In genomic region chr2:66236067-66236705, GRCh38 we compare ENCODE assay signal across 20 cellular contexts.
"Had no signal": no experiment of that assay in that cellular context is flagged by ENCODE, and none has a peak within 500 bp of the region (broad histone marks: within the 10 kb centered on the region; RNA-seq: fewer than 3 reads in every experiment).

No MANE protein-coding gene starts in this region.

- H3K4me3 Mint-ChIP-seq: activated CD4-positive, alpha-beta memory T cell treated with anti-CD3 and anti-CD28 coated beads for 36 hours; activated naive CD8-positive, alpha-beta T cell treated with anti-CD3 and anti-CD28 coated beads for 36 hours; effector memory CD8-positive, alpha-beta T cell; memory B cell; naive B cell; neural progenitor cell; stimulated activated memory B cell treated with anti-CD40 and anti-IgM and Interleukin-4, amounts not matched to agents 10 μg/mL and 1 μg/mL and 100 μg/mL, for 72 hours had no signal

- H3K9me3 ChIP-seq: mucosa of descending colon, spleen, testis had no signal

- H3K27me3 ChIP-seq: cardiac muscle cell, neural progenitor cell, spleen, testis had no signal

- H3K27me3 Mint-ChIP-seq: activated CD4-positive, alpha-beta memory T cell treated with anti-CD3 and anti-CD28 coated beads for 36 hours; activated naive CD8-positive, alpha-beta T cell treated with anti-CD3 and anti-CD28 coated beads for 36 hours; effector memory CD8-positive, alpha-beta T cell; stimulated activated memory B cell treated with anti-CD40 and anti-IgM and Interleukin-4, amounts not matched to agents 10 μg/mL and 1 μg/mL and 100 μg/mL, for 72 hours had no signal

- H3K27ac Mint-ChIP-seq: activated CD4-positive, alpha-beta memory T cell treated with anti-CD3 and anti-CD28 coated beads for 36 hours; activated naive CD8-positive, alpha-beta T cell treated with anti-CD3 and anti-CD28 coated beads for 36 hours; effector memory CD8-positive, alpha-beta T cell; memory B cell; naive B cell; neural progenitor cell; stimulated activated memory B cell treated with anti-CD40 and anti-IgM and Interleukin-4, amounts not matched to agents 10 μg/mL and 1 μg/mL and 100 μg/mL, for 72 hours had no signal

- H3K4me1 ChIP-seq: spleen, testis had no signal

- H2AFZ ChIP-seq: neural progenitor cell had no signal

- ATAC-seq: effector memory CD8-positive, alpha-beta T cell; mucosa of descending colon; stimulated activated memory B cell treated with anti-CD40 and anti-IgM and Interleukin-4, amounts not matched to agents 10 μg/mL and 1 μg/mL and 100 μg/mL, for 72 hours had no signal

- H3K4me1 Mint-ChIP-seq: activated naive CD8-positive, alpha-beta T cell treated with anti-CD3 and anti-CD28 coated beads for 36 hours; memory B cell; naive B cell; stimulated activated memory B cell treated with anti-CD40 and anti-IgM and Interleukin-4, amounts not matched to agents 10 μg/mL and 1 μg/mL and 100 μg/mL, for 72 hours had no signal

- H3K27ac ChIP-seq: neural progenitor cell, spleen, testis had no signal

- DNase-seq: activated CD4-positive, alpha-beta memory T cell treated with anti-CD3 and anti-CD28 coated beads for 36 hours; activated CD4-positive, alpha-beta T cell treated with anti-CD3 and anti-CD28 coated beads for 4 hours; activated naive CD8-positive, alpha-beta T cell treated with anti-CD3 and anti-CD28 coated beads for 36 hours; activated T-cell treated with anti-CD3 and anti-CD28 coated beads for 4 hours; amniotic stem cell; dermis blood vessel endothelial cell; effector memory CD8-positive, alpha-beta T cell; foreskin fibroblast; glutamatergic neuron; mucosa of descending colon; naive B cell; spleen; stimulated activated CD4-positive, alpha-beta T cell treated with anti-CD3 and anti-CD28 coated beads, Interleukin-4, amount 100 ng/mL, for 4 hours; SW 1271; T-helper 2 cell; testis had no signal

- H3K4me2 ChIP-seq: neural progenitor cell had no signal

- H3K9me3 Mint-ChIP-seq: activated CD4-positive, alpha-beta memory T cell treated with anti-CD3 and anti-CD28 coated beads for 36 hours; activated naive CD8-positive, alpha-beta T cell treated with anti-CD3 and anti-CD28 coated beads for 36 hours; memory B cell; neural progenitor cell; stimulated activated memory B cell treated with anti-CD40 and anti-IgM and Interleukin-4, amounts not matched to agents 10 μg/mL and 1 μg/mL and 100 μg/mL, for 72 hours had no signal

- H3K4me3 ChIP-seq: cardiac muscle cell, mucosa of descending colon, neural progenitor cell, spleen, testis had no signal

- H3K36me3 ChIP-seq: cardiac muscle cell, neural progenitor cell, spleen had no signal

- H3K36me3 Mint-ChIP-seq: activated CD4-positive, alpha-beta memory T cell treated with anti-CD3 and anti-CD28 coated beads for 36 hours; activated naive CD8-positive, alpha-beta T cell treated with anti-CD3 and anti-CD28 coated beads for 36 hours; memory B cell; naive B cell; neural progenitor cell; stimulated activated memory B cell treated with anti-CD40 and anti-IgM and Interleukin-4, amounts not matched to agents 10 μg/mL and 1 μg/mL and 100 μg/mL, for 72 hours had no signal
